In genomic region chr5:88778736-88779135, GRCh38 we compare ENCODE assay signal across 17 cellular contexts.
DNase-seq lines count a peak whose midpoint lies in the region; ATAC-seq and TF ChIP-seq lines count a peak whose summit lies in the region.
"Had no signal": no experiment of that assay in that cellular context is flagged by ENCODE, and none has a peak within 500 bp of the region (broad histone marks: within the 10 kb centered on the region; RNA-seq: fewer than 3 reads in every experiment).

No MANE protein-coding gene starts in this region.

- intact Hi-C loops in Right ventricle myocardium inferior (cut with DNase I) (no loop called here), natural killer cell (cut with micrococcal nuclease) (no loop called here), aorta (cut with DNase I) (no loop called here), lower lobe of right lung (cut with DNase I) (no loop called here)

- H3K4me1 Mint-ChIP-seq in natural killer cell = peaks cover 7 to 14% of the 10 kb centered on the region in 2 donors

- H3K36me3 ChIP-seq in right atrium auricular region = no peaks in the 10 kb centered on the region
- peaks cover 0 to 2% of the 10 kb centered on the region in 2 donors for H3K36me3 ChIP-seq in aorta (ENCODE audit: control insufficient read depth in 1 of 2, insufficient read depth in 2 of 2, low read length in 1 of 2)
- no peaks in the 10 kb centered on the region for H3K36me3 ChIP-seq in lower lobe of right lung

- peak; percentile 50 for ATAC-seq in Right ventricle myocardium inferior
- peak; percentile 56 to 68 (median 64) for ATAC-seq in natural killer cell
- ATAC-seq in aorta (ENCODE audit: low FRiP score) = peak; percentile 87
- ATAC-seq in lower lobe of right lung = no peak
- no peak for ATAC-seq in HG03095 (IDR thresholded peaks at IDR 0.05; ENCODE audit: unreplicated experiment)
- ATAC-seq: A549; CD8-positive, alpha-beta T cell had no signal

- no peak overlapping the region for H3K27ac Mint-ChIP-seq in natural killer cell
- H3K27ac Mint-ChIP-seq: CD8-positive, alpha-beta T cell; type B pancreatic cell had no signal

- H3K27me3 ChIP-seq in right atrium auricular region (no peaks in the 10 kb centered on the region), aorta (ENCODE audit: control insufficient read depth in 1 of 2, insufficient read depth in 2 of 2, low read length in 1 of 2) (no peaks in the 10 kb centered on the region), lower lobe of right lung (ENCODE audit: low read depth) (no peaks in the 10 kb centered on the region)

- no peaks in the 10 kb centered on the region for H3K36me3 Mint-ChIP-seq in natural killer cell
- H3K36me3 Mint-ChIP-seq: CD8-positive, alpha-beta T cell had no signal

- no peak overlapping the region for H3K4me3 Mint-ChIP-seq in natural killer cell
- H3K4me3 Mint-ChIP-seq: CD8-positive, alpha-beta T cell; type B pancreatic cell had no signal

- DNase-seq in Right ventricle myocardium inferior (ENCODE audit: missing footprints) (peak; percentile 63), right atrium auricular region (ENCODE audit: low spot score) (no peak), fibroblast of peridontal ligament (ENCODE audit: extremely low read depth) (peak; percentile 35), natural killer cell (peak; percentile 17), aorta (peak; percentile 79 to 82), lower lobe of right lung (no peak), MV-4-11 (lab: John Stamatoyannopoulos, UW) (no peak)
- DNase-seq: activated effector memory CD4-positive, alpha-beta T cell treated with anti-CD3 and anti-CD28 coated beads, Interleukin-2, amount 50 U/mL, for 16 hours; CD8-positive, alpha-beta T cell; cortex of kidney; DND-41; Kasumi-1; NCI-H1417 treated with DMSO at 0.1 percent for 48 hours; T-helper 2 cell had no signal

- no peaks in the 10 kb centered on the region for H3K27me3 Mint-ChIP-seq in natural killer cell (ENCODE audit: low read depth in 2 of 2)
- H3K27me3 Mint-ChIP-seq: type B pancreatic cell had no signal

- TF ChIP-seq CTCF in right atrium auricular region (IDR thresholded peaks at IDR 0.05) (no peak), natural killer cell (IDR thresholded peaks at IDR 0.05) (no peak), lower lobe of right lung (IDR thresholded peaks at IDR 0.05) (no peak)

- H3K4me3 ChIP-seq in right atrium auricular region (no peak overlapping the region), aorta (ENCODE audit: low read length in 2 of 2) (no peak overlapping the region), lower lobe of right lung (no peak overlapping the region)
- H3K4me3 ChIP-seq: A549 had no signal

- H3K27ac ChIP-seq in right atrium auricular region = no peak overlapping the region
- H3K27ac ChIP-seq in aorta (ENCODE audit: low read depth in 1 of 2, low read length in 2 of 2) = no peak overlapping the region
- no peak overlapping the region for H3K27ac ChIP-seq in lower lobe of right lung
- H3K27ac ChIP-seq: A549 had no signal

- no peaks in the 10 kb centered on the region for H3K9me3 ChIP-seq in right atrium auricular region
- H3K9me3 ChIP-seq in aorta (ENCODE audit: control insufficient read depth, low read length) = no peaks in the 10 kb centered on the region
- no peaks in the 10 kb centered on the region for H3K9me3 ChIP-seq in lower lobe of right lung
- H3K9me3 ChIP-seq: A549 had no signal

- H3K4me1 ChIP-seq in right atrium auricular region (peaks cover 0 to 5% of the 10 kb centered on the region in 2 donors), aorta (ENCODE audit: control insufficient read depth in 1 of 2, insufficient read depth in 2 of 2, low read length in 2 of 2) (peaks cover 2 to 9% of the 10 kb centered on the region in 2 donors), lower lobe of right lung (no peaks in the 10 kb centered on the region)
- H3K4me1 ChIP-seq: A549 had no signal

- H3K9me3 Mint-ChIP-seq in natural killer cell = no peaks in the 10 kb centered on the region
- H3K9me3 Mint-ChIP-seq: CD8-positive, alpha-beta T cell; type B pancreatic cell had no signal

- 11% methylated on average over 5 of the region's 5 CpGs for WGBS in aorta, 2 donors

Comparison
In these comparisons a context has a peak if more than half of its experiments do, and no peak if none do; other contexts are left out.
1. DNase-seq: peak in Right ventricle myocardium inferior (single experiment), fibroblast of peridontal ligament (single experiment), natural killer cell (single experiment) and aorta (2 of 2); none in right atrium auricular region (single experiment), lower lobe of right lung (single experiment) and MV-4-11 (single experiment).
2. ATAC-seq: peak in Right ventricle myocardium inferior (single experiment), natural killer cell (3 of 3) and aorta (single experiment); none in lower lobe of right lung (0 of 2) and HG03095 (single experiment).